In genomic region chr10:59181668-59182067, GRCh38 we compare ENCODE assay signal across 8 cellular contexts. TPM values are rescaled to one million over a fixed set of nuclear protein-coding genes. Genes with fewer than 3 reads are reported as not detected.
A peak's percentile ranks its signal among the peaks of the same experiment; 100 is the strongest.
DNase-seq lines count a peak whose midpoint lies in the region; ATAC-seq lines count a peak whose summit lies in the region.

No MANE protein-coding gene starts in this region.

- DNase-seq in GM04504 (ENCODE audit: low read depth) (peak; percentile 34), NCI-H524 (lab: John Stamatoyannopoulos, UW) (peak; percentile 0 to 22), dedifferentiated amniotic fluid mesenchymal stem cell (ENCODE audit: extremely low spot score) (peak; percentile 52), myocyte (ENCODE audit: low read depth) (peak; percentile 70), NK-92 (lab: John Stamatoyannopoulos, UW; ENCODE audit: unreplicated experiment) (no peak), occipital lobe (lab: John Stamatoyannopoulos, UW) (no peak)
- no peak for DNase-seq in activated T-cell treated with anti-CD3 and anti-CD28 coated beads, Interleukin-2, amount 50 U/mL, for 48 hours

- ATAC-seq in HG02852 (IDR thresholded peaks at IDR 0.05; ENCODE audit: unreplicated experiment) = peak; percentile 74

RNA-seq across cellular contexts. Expression of gene PHYHIPL, which starts 5.2 kb away (rescaled TPM):
- total RNA-seq in myocyte (not detected in 2 replicates), occipital lobe (42.4 TPM)
- polyA plus RNA-seq in myocyte (2012) = 0.08 TPM

Comparison
In these comparisons a context has a peak if more than half of its experiments do, and no peak if none do; other contexts are left out.
1. DNase-seq: peak in GM04504 (single experiment), NCI-H524 (2 of 2), dedifferentiated amniotic fluid mesenchymal stem cell (single experiment) and myocyte (single experiment); none in activated T-cell treated with anti-CD3 and anti-CD28 coated beads, Interleukin-2, amount 50 U/mL, for 48 hours (0 of 2), NK-92 (single experiment) and occipital lobe (single experiment).
2. RNA of gene PHYHIPL, which starts 5.2 kb away (total RNA-seq): 42.4 TPM in occipital lobe (single experiment); not detected in myocyte; every median in the first group is over 10 times any median in the second.